Comparison of ENCODE assay signal across 10 cellular contexts in the genomic region with DNA sequence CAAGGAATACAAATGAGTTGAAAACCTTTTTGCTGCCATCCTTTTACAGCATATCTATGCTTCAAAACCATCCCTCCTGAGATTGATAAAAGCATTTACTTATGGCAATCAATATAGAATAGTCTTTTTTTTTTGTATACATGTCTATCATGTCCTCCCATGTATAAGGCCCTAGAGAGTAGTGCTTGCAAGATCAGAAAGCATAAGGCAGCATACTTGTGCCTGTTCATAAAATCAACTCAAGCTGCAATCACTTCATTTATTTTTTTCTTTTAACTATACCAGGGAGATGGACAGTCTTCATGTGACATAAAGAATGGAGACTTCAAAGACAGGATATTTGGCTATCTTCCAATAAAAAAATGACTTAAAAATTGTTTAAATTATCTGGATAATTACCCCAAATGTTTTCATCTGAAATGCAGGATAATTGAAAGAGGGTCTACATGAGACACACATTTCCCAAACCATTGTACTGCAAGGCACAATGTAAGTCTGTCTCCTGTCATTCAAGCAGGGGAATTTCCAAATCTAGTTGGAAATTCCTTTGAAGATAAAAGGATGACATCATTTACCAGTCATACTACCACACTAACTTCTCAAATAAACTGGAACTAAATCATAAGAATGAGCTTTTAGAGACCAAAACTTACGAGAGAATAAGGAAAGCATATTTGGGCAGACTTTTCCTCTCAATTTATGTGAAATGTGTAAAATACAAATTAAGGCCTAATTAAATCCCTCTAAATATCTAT. TPM values are rescaled to one million over a fixed set of nuclear protein-coding genes. Genes with fewer than 3 reads are reported as not detected.
A peak's percentile ranks its signal among the peaks of the same experiment; 100 is the strongest.
DNase-seq lines count a peak whose midpoint lies in the region; ATAC-seq and TF ChIP-seq lines count a peak whose summit lies in the region.
"Had no signal": no experiment of that assay in that cellular context is flagged by ENCODE, and none has a peak within 500 bp of the region (broad histone marks: within the 10 kb centered on the region; RNA-seq: fewer than 3 reads in every experiment).

No MANE protein-coding gene starts in this region.

- peak overlapping the region; percentile 64 for H3K27ac ChIP-seq in brain microvascular endothelial cell
- H3K27ac ChIP-seq in smooth muscle cell (ENCODE audit: low read depth): peak overlapping the region; percentile 75
- H3K27ac ChIP-seq: parathyroid adenoma had no signal

- H3K4me2 ChIP-seq in smooth muscle cell: peak overlapping the region; percentile 44

- TF ChIP-seq CTCF in brain microvascular endothelial cell (IDR thresholded peaks at IDR 0.05; ENCODE audit: low read depth, low read length, missing control alignments) (no peak), smooth muscle cell (IDR thresholded peaks at IDR 0.05; ENCODE audit: borderline replicate concordance, insufficient read depth, poor library complexity, severe bottlenecking) (no peak)

- no peaks in the 10 kb centered on the region for H3K79me2 ChIP-seq in smooth muscle cell (ENCODE audit: low read depth)
- H3K79me2 ChIP-seq: parathyroid adenoma had no signal

- peak; percentile 75 for ATAC-seq in activated CD4-positive, alpha-beta T cell treated with anti-CD3 and anti-CD28 coated beads for 36 hours
- peak; percentile 73 for ATAC-seq in HG03342 (IDR thresholded peaks at IDR 0.05; ENCODE audit: unreplicated experiment)

- POLR2A ChIA-PET in activated CD4-positive, alpha-beta T cell treated with anti-CD3 and anti-CD28 coated beads for 36 hours (lab: Charles Lee): interaction anchor here (0.6 kb wide), 2 partner anchors 37 to 84 kb away, joined by 3 read pairs; no protein-coding TSS in a partner anchor

- peaks cover 15% of the 10 kb centered on the region for H3K4me1 ChIP-seq in smooth muscle cell (ENCODE audit: low read depth)
- H3K4me1 ChIP-seq: parathyroid adenoma had no signal

- no peaks in the 10 kb centered on the region for H3F3A ChIP-seq in smooth muscle cell (ENCODE audit: low read depth)

- H3K36me3 ChIP-seq in brain microvascular endothelial cell (replicated peaks) (no peaks in the 10 kb centered on the region), smooth muscle cell (ENCODE audit: low read depth) (no peaks in the 10 kb centered on the region)

- in situ Hi-C loops in brain microvascular endothelial cell (cut with HindIII; ENCODE audit: low pct_ligation_motif_present, low sequenced_read_pairs): no loop called here

- no peaks in the 10 kb centered on the region for H3K27me3 Mint-ChIP-seq in activated CD4-positive, alpha-beta T cell treated with anti-CD3 and anti-CD28 coated beads for 36 hours

- no peaks in the 10 kb centered on the region for H3K9me3 Mint-ChIP-seq in activated CD4-positive, alpha-beta T cell treated with anti-CD3 and anti-CD28 coated beads for 36 hours (ENCODE audit: low read depth)

- peak overlapping the region; percentile 38 for H2AFZ ChIP-seq in smooth muscle cell (ENCODE audit: low read depth)
- H2AFZ ChIP-seq: parathyroid adenoma had no signal

- peaks cover 28% of the 10 kb centered on the region for H3K36me3 Mint-ChIP-seq in activated CD4-positive, alpha-beta T cell treated with anti-CD3 and anti-CD28 coated beads for 36 hours (ENCODE audit: low read depth)

- peaks cover 42% of the 10 kb centered on the region for H3K4me1 Mint-ChIP-seq in activated CD4-positive, alpha-beta T cell treated with anti-CD3 and anti-CD28 coated beads for 36 hours

- intact Hi-C loops in activated CD4-positive, alpha-beta T cell treated with anti-CD3 and anti-CD28 coated beads for 36 hours (cut with DNase I, micrococcal nuclease): loop anchor here in 1 of 2 experiments (2.0 kb wide), 1 partner anchor 25 kb away; no protein-coding TSS in a partner anchor

- H3K4me3 ChIP-seq in brain microvascular endothelial cell (ENCODE audit: low read depth, low read length): no peak overlapping the region
- H3K4me3 ChIP-seq in smooth muscle cell: no peak overlapping the region

- H3K4me3 Mint-ChIP-seq in activated CD4-positive, alpha-beta T cell treated with anti-CD3 and anti-CD28 coated beads for 36 hours: peak overlapping the region; percentile 21

- H3K27me3 ChIP-seq in brain microvascular endothelial cell (replicated peaks) (no peaks in the 10 kb centered on the region), smooth muscle cell (ENCODE audit: low read depth) (no peaks in the 10 kb centered on the region)

- peak overlapping the region; percentile 71 for H3K9ac ChIP-seq in smooth muscle cell (ENCODE audit: low read depth)
- H3K9ac ChIP-seq: parathyroid adenoma had no signal

- DNase-seq in activated CD4-positive, alpha-beta T cell treated with anti-CD3 and anti-CD28 coated beads for 36 hours: no peak
- no peak for DNase-seq in activated CD4-positive, alpha-beta T cell treated with anti-CD3 and anti-CD28 coated beads for 4 hours
- DNase-seq in brain microvascular endothelial cell: no peak
- no peak for DNase-seq in smooth muscle cell (lab: John Stamatoyannopoulos, UW; ENCODE audit: unreplicated experiment)
- DNase-seq in effector CD4-positive, alpha-beta T cell: no peak
- DNase-seq in iPS-NIHi11 (ENCODE audit: low spot score): no peak
- DNase-seq in NCI-H1105 treated with DMSO at 0.1 percent for 48 hours (lab: John Stamatoyannopoulos, UW): no peak
- DNase-seq: foreskin melanocyte had no signal

- CTCF ChIA-PET in activated CD4-positive, alpha-beta T cell treated with anti-CD3 and anti-CD28 coated beads for 36 hours (lab: Charles Lee): interaction anchor here (1.0 to 2.7 kb wide), 3 partner anchors 14 to 21 kb away, joined by 3 to 11 read pairs (median 3); no protein-coding TSS in a partner anchor

- H3K27ac Mint-ChIP-seq in activated CD4-positive, alpha-beta T cell treated with anti-CD3 and anti-CD28 coated beads for 36 hours: peak overlapping the region; percentile 89

- H3K9me3 ChIP-seq in smooth muscle cell (replicated peaks; ENCODE audit: low read depth): no peaks in the 10 kb centered on the region

- WGBS in smooth muscle cell (ENCODE audit: low lambda C conversion rate): 6% methylated on average over 1 of the region's 1 CpG

- no peaks in the 10 kb centered on the region for H4K20me1 ChIP-seq in smooth muscle cell (ENCODE audit: low read depth)

RNA-seq across cellular contexts. Expression of a gene that starts 22.5 kb away (rescaled TPM):
- 1 to 10 TPM; 6.7 to 8.0 TPM for total RNA-seq in activated CD4-positive, alpha-beta T cell treated with anti-CD3 and anti-CD28 coated beads for 36 hours
- 4.5 and 7.7 TPM in 2 replicates for total RNA-seq in smooth muscle cell
- polyA plus RNA-seq in smooth muscle cell: 2.5 and 5.8 TPM in 2 replicates
